21 cellular contexts compared by ENCODE assay signal in genomic region chr6:125151715-125152114, GRCh38. TPM values are rescaled to one million over a fixed set of nuclear protein-coding genes. Genes with fewer than 3 reads are reported as not detected.
DNase-seq lines count a peak whose midpoint lies in the region; ATAC-seq, FAIRE-seq and TF ChIP-seq lines count a peak whose summit lies in the region.
"Had no signal": no experiment of that assay in that cellular context is flagged by ENCODE, and none has a peak within 500 bp of the region (broad histone marks: within the 10 kb centered on the region; RNA-seq: fewer than 3 reads in every experiment).

No MANE protein-coding gene starts in this region.

- CTCF ChIA-PET in K562 (lab: Yijun Ruan, JAX; ENCODE audit: low intra/inter-chr PET ratio): no interaction called here

- ATAC-seq in K562 (no peak), HG03175 (IDR thresholded peaks at IDR 0.05; ENCODE audit: unreplicated experiment) (no peak), HG02610 (IDR thresholded peaks at IDR 0.05; ENCODE audit: unreplicated experiment) (no peak)
- ATAC-seq in stimulated activated naive B cell treated with anti-CD40 and anti-IgM and Interleukin-4, amounts not matched to agents 10 μg/mL and 1 μg/mL and 100 μg/mL, for 72 hours (replicated peaks): peak; percentile 21 to 41

- TF ChIP-seq EP300 in K562 (IDR thresholded peaks at IDR 0.05; ENCODE audit: low read length): no peak

- peaks cover 48 to 70% of the 10 kb centered on the region in 2 donors for H3K27me3 Mint-ChIP-seq in stimulated activated naive B cell treated with anti-CD40 and anti-IgM and Interleukin-4, amounts not matched to agents 10 μg/mL and 1 μg/mL and 100 μg/mL, for 72 hours

- BruUV-seq in K562 (replicated peaks; lab: Mats Ljungman, UMichigan): no TSS peak

- H3K4me2 ChIP-seq in Karpas-422 (ENCODE audit: low read depth, low read length, poor library complexity, severe bottlenecking) (no peak overlapping the region), K562 (ENCODE audit: insufficient read depth, low read length) (no peak overlapping the region)

- no peaks in the 10 kb centered on the region for H3K9me2 ChIP-seq in Karpas-422 (replicated peaks; ENCODE audit: insufficient read depth, low read length)

- no peaks in the 10 kb centered on the region for H3K36me3 Mint-ChIP-seq in stimulated activated naive B cell treated with anti-CD40 and anti-IgM and Interleukin-4, amounts not matched to agents 10 μg/mL and 1 μg/mL and 100 μg/mL, for 72 hours
- H3K36me3 Mint-ChIP-seq: CD4-positive, CD25-positive, alpha-beta regulatory T cell had no signal

- no peak overlapping the region for H3K27ac Mint-ChIP-seq in stimulated activated naive B cell treated with anti-CD40 and anti-IgM and Interleukin-4, amounts not matched to agents 10 μg/mL and 1 μg/mL and 100 μg/mL, for 72 hours
- H3K27ac Mint-ChIP-seq: CD4-positive, CD25-positive, alpha-beta regulatory T cell had no signal

- no peaks in the 10 kb centered on the region for H3K9me3 Mint-ChIP-seq in stimulated activated naive B cell treated with anti-CD40 and anti-IgM and Interleukin-4, amounts not matched to agents 10 μg/mL and 1 μg/mL and 100 μg/mL, for 72 hours

- no peak for TF ChIP-seq CTCF in K562 (IDR thresholded peaks at IDR 0.05 in 2 of 3, conservative IDR thresholded peaks at IDR 0.05 in 1 of 3; ENCODE audit: insufficient read depth in 2 of 3, low read depth in 1 of 3, low read length in 3 of 3)

- in situ Hi-C loops in K562 (cut with MboI): loop anchor here (25.0 kb wide), 1 partner anchor 611 kb away; no protein-coding TSS in a partner anchor

- H3K36me3 ChIP-seq in Karpas-422 (ENCODE audit: insufficient read depth, low read length) (no peaks in the 10 kb centered on the region), K562 (ENCODE audit: control insufficient read depth, insufficient read depth, low read length) (no peaks in the 10 kb centered on the region; the same call in 2 of the 3 replicates)

- WGBS in K562 (ENCODE audit: insufficient coverage, low coverage, missing lambda C conversion rate): 26% methylated on average over 4 of the region's 4 CpGs

- TF ChIP-seq POLR2A in K562 (conservative IDR thresholded peaks at IDR 0.05): no peak

- H3K4me3 ChIP-seq in Karpas-422 (ENCODE audit: low read length) (no peak overlapping the region), K562 (no peak overlapping the region)

- POLR2A ChIA-PET in K562 (lab: Yijun Ruan, JAX): interaction anchor here (0.7 to 1.4 kb wide), 3 partner anchors 51 to 265 kb away, joined by 3 read pairs; no protein-coding TSS in a partner anchor

- H4K20me1 ChIP-seq in Karpas-422 (ENCODE audit: insufficient read depth, low read depth, low read length) (no peaks in the 10 kb centered on the region), K562 (replicated peaks; ENCODE audit: control insufficient read depth, insufficient read depth, low read length) (no peaks in the 10 kb centered on the region)

- DNase-seq in Karpas-422: peak; percentile 35
- DNase-seq in NOMO-1 treated with dmso at 0.1 percent for 144 hours (lab: John Stamatoyannopoulos, UW; ENCODE audit: unreplicated experiment): peak; percentile 12
- no peak for DNase-seq in K562 (ENCODE audit: extremely low read depth in 1 of 4, low spot score in 3 of 4)
- no peak for DNase-seq in stimulated activated naive B cell treated with anti-CD40 and anti-IgM and Interleukin-4, amounts not matched to agents 10 μg/mL and 1 μg/mL and 100 μg/mL, for 72 hours
- DNase-seq in COLO829 (ENCODE audit: low spot score): no peak
- no peak for DNase-seq in T-helper 9 cell
- DNase-seq: CD4-positive, CD25-positive, alpha-beta regulatory T cell; COR-L47; DMS 273 treated with DMSO at 0.1 percent for 48 hours; DND-41; MM.1S; NCI-H187 treated with DMSO at 0.1 percent for 48 hours; NCI-H2227 treated with DMSO at 0.1 percent for 48 hours; NCI-H510A; Right ventricle myocardium superior had no signal

- H3K27ac ChIP-seq in Karpas-422 (ENCODE audit: low read length) (no peak overlapping the region), K562 (ENCODE audit: extremely low read depth, low read depth, low read length) (no peak overlapping the region; the same call in 2 of the 3 replicates)

- H3K9ac ChIP-seq in Karpas-422 (ENCODE audit: low read length): no peak overlapping the region
- no peak overlapping the region for H3K9ac ChIP-seq in K562 (ENCODE audit: insufficient read depth in 1 of 2, low read depth in 2 of 2, low read length in 2 of 2)

- no peaks in the 10 kb centered on the region for H3K79me2 ChIP-seq in Karpas-422 (ENCODE audit: low read length)
- peaks cover 17% of the 10 kb centered on the region for H3K79me2 ChIP-seq in K562 (ENCODE audit: control insufficient read depth, insufficient read depth, low read length)

- H3K4me1 ChIP-seq in Karpas-422 (ENCODE audit: low read length): no peaks in the 10 kb centered on the region
- H3K4me1 ChIP-seq in K562 (replicated peaks in 1 of 2; ENCODE audit: control insufficient read depth in 2 of 2, insufficient read depth in 2 of 2, low read length in 2 of 2): peaks cover 5 to 14% of the 10 kb centered on the region in 2 experiments; a peak in 4 of 5 replicates

- FAIRE-seq in K562 (lab: Jason Lieb, UNC): no peak
- FAIRE-seq: GM12892, GM18507, H54 had no signal

- intact Hi-C loops in K562 (cut with micrococcal nuclease): loop anchor here (5.0 to 10.0 kb wide), 3 partner anchors 113 to 613 kb away; partner anchors contain the start of gene RNF217

- no peak overlapping the region for H3K4me3 Mint-ChIP-seq in stimulated activated naive B cell treated with anti-CD40 and anti-IgM and Interleukin-4, amounts not matched to agents 10 μg/mL and 1 μg/mL and 100 μg/mL, for 72 hours
- H3K4me3 Mint-ChIP-seq: CD4-positive, CD25-positive, alpha-beta regulatory T cell had no signal

- no peak for TF ChIP-seq RAD21 in K562 (CRISPR knock-in tag; conservative IDR thresholded peaks at IDR 0.05 in 1 of 2, IDR thresholded peaks at IDR 0.05 in 1 of 2)

- H3K27me3 ChIP-seq in Karpas-422 (ENCODE audit: low read length) (no peaks in the 10 kb centered on the region), K562 (ENCODE audit: control insufficient read depth in 2 of 2, insufficient read depth in 2 of 2, low read length in 2 of 2) (no peaks in the 10 kb centered on the region)

- H3K9me3 ChIP-seq in Karpas-422 (ENCODE audit: low read length) (no peaks in the 10 kb centered on the region), K562 (replicated peaks; ENCODE audit: control insufficient read depth, insufficient read depth, low read depth, low read length) (no peaks in the 10 kb centered on the region)

- H2AFZ ChIP-seq in Karpas-422 (ENCODE audit: low read length): no peak overlapping the region
- peak overlapping the region; percentile 56 for H2AFZ ChIP-seq in K562 (ENCODE audit: low read depth, low read length)

- no peaks in the 10 kb centered on the region for H3K9me1 ChIP-seq in K562 (ENCODE audit: control insufficient read depth, insufficient read depth, low read length)

- peaks cover 4 to 12% of the 10 kb centered on the region in 2 donors for H3K4me1 Mint-ChIP-seq in stimulated activated naive B cell treated with anti-CD40 and anti-IgM and Interleukin-4, amounts not matched to agents 10 μg/mL and 1 μg/mL and 100 μg/mL, for 72 hours

RNA-seq across cellular contexts. Expression of gene TPD52L1, which starts 1.9 kb away (rescaled TPM):
- not detected in 2 replicates for total RNA-seq in Karpas-422 (2014; rRNA removed; shearing (Covaris generic); ENCODE audit: low replicate concordance)
- 22.0 and 54.6 TPM in 2 replicates for total RNA-seq in K562 (2011; cell fraction: chromatin; rRNA removed; ENCODE audit: low replicate concordance)
- total RNA-seq in K562 (2011; cell fraction: nucleolus; rRNA removed): 15.3 and 21.8 TPM in 2 replicates
- total RNA-seq in K562 (2011; cell fraction: nucleoplasm; rRNA removed): 31.1 and 46.6 TPM in 2 replicates
- total RNA-seq in K562 (2014; rRNA removed) (122 and 126 TPM in 2 replicates), K562 (2014; rRNA removed; fragmentation: Illumina TruSeq; extraction: Trizol) (70.2 and 71.7 TPM in 2 replicates), K562 (2015; rRNA removed; fragmentation: Illumina TruSeq; extraction: Trizol) (56.3 and 61.5 TPM in 2 replicates), K562 (2021) (74.0 and 75.7 TPM in 2 replicates)
- polyA plus RNA-seq in K562 (2011; rRNA removed) (124 TPM in 2 replicates), K562 (2014; fragmentation: Illumina TruSeq; extraction: Trizol) (97.4 and 103 TPM in 2 replicates), K562 (2014; fragmentation: Nextera tagmentation; extraction: Ambion mirVana) (10 to 100 TPM; 12.9 to 17.1 TPM), K562 (2014; rRNA removed) (148 and 149 TPM in 2 replicates)
- polyA plus RNA-seq in K562 (2011; cell fraction: cytosol; rRNA removed): 102 and 124 TPM in 2 replicates
- polyA plus RNA-seq in K562 (2011; cell fraction: nucleus; rRNA removed): 44.4 and 63.0 TPM in 2 replicates
- 55.0 and 126 TPM in 2 replicates for polyA plus RNA-seq in K562 (2012)
- polyA minus RNA-seq in K562 (2011; rRNA and poly(A)+ RNA removed): 92.2 and 93.3 TPM in 2 replicates
- 28.4 and 31.1 TPM in 2 replicates for polyA minus RNA-seq in K562 (2011; cell fraction: cytosol; rRNA and poly(A)+ RNA removed)
- polyA minus RNA-seq in K562 (2011; cell fraction: nucleus; rRNA and poly(A)+ RNA removed): 21.4 and 41.2 TPM in 2 replicates
- total RNA-seq: CD4-positive, CD25-positive, alpha-beta regulatory T cell; T-helper 1 cell treated with Interleukin-12 subunit alpha and Interleukin-12 subunit beta and Interleukin-4 antibody, amounts not matched to agents 30 ng/mL and 1 ng/mL, for 36 hours had no signal

Comparison
In these comparisons a context has a peak if more than half of its experiments do, and no peak if none do; other contexts are left out.
1. DNase-seq: peak in Karpas-422 (single experiment) and NOMO-1 treated with dmso at 0.1 percent for 144 hours (single experiment); none in K562 (0 of 4), stimulated activated naive B cell treated with anti-CD40 and anti-IgM and Interleukin-4, amounts not matched to agents 10 μg/mL and 1 μg/mL and 100 μg/mL, for 72 hours (single experiment), COLO829 (single experiment) and T-helper 9 cell (single experiment).
2. ATAC-seq: peak in stimulated activated naive B cell treated with anti-CD40 and anti-IgM and Interleukin-4, amounts not matched to agents 10 μg/mL and 1 μg/mL and 100 μg/mL, for 72 hours (2 of 2); none in K562 (single experiment), HG03175 (single experiment) and HG02610 (single experiment).
3. RNA of gene TPD52L1, which starts 1.9 kb away (total RNA-seq): 15.3 to 126 TPM in K562; not detected in Karpas-422; every median in the first group is over 10 times any median in the second.